In the genomic region with DNA sequence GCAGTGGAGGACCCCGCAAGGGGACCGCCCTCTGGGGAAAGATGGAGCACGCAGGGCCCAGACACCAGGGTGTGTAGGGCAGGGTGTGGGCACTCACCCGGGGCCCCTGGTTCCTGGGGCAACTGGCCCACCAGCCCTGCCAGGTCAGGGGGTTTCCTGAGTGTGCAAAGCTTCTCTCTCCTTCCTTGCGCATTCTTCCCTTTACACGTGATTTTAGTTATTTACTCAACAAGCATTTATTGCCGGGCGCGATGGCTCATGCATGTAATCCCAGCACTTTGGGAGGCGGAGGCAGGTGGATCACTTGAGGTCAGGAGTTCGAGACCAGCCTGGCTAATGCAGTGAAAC, we compare ENCODE assay signal across 2 cellular contexts.
A peak's percentile ranks its signal among the peaks of the same experiment; 100 is the strongest.
TF ChIP-seq lines count a peak whose summit lies in the region.

No MANE protein-coding gene starts in this region.

TF ChIP-seq in HCT116, 20 proteins besides CTCF, POLR2A, EP300 and RAD21:
- TF ChIP-seq ELF1 (IDR thresholded peaks at IDR 0.05; ENCODE audit: borderline replicate concordance, low read depth) (no peak), CBX3 (IDR thresholded peaks at IDR 0.05; ENCODE audit: low read depth) (no peak), FOSL1 (IDR thresholded peaks at IDR 0.05; ENCODE audit: low read depth) (no peak), POLR2AphosphoS5 (IDR thresholded peaks at IDR 0.05; ENCODE audit: low read depth, low read length) (no peak), EZH2 (IDR thresholded peaks at IDR 0.05) (no peak), ZNF274 (IDR thresholded peaks at IDR 0.05; ENCODE audit: low read depth, low read length) (no peak), JUND (IDR thresholded peaks at IDR 0.05) (no peak), SIN3A (IDR thresholded peaks at IDR 0.05; ENCODE audit: low read depth) (no peak), SRF (IDR thresholded peaks at IDR 0.05; ENCODE audit: low read depth) (no peak), EGR1 (IDR thresholded peaks at IDR 0.05; ENCODE audit: low read depth) (no peak), ZFX (IDR thresholded peaks at IDR 0.05) (no peak), EZH2phosphoT487 (IDR thresholded peaks at IDR 0.05; ENCODE audit: borderline replicate concordance) (no peak), YY1 (IDR thresholded peaks at IDR 0.05; ENCODE audit: extremely low read depth, insufficient replicate concordance, low read depth, low read length) (no peak)
- TF ChIP-seq, protein P1, sequence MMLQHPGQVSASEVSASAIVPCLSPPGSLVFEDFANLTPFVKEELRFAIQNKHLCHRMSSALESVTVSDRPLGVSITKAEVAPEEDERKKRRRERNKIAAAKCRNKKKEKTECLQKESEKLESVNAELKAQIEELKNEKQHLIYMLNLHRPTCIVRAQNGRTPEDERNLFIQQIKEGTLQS (IDR thresholded peaks at IDR 0.05): no peak
- TF ChIP-seq, protein P2, sequence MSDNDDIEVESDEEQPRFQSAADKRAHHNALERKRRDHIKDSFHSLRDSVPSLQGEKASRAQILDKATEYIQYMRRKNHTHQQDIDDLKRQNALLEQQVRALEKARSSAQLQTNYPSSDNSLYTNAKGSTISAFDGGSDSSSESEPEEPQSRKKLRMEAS (IDR thresholded peaks at IDR 0.05): no peak
- TF ChIP-seq, protein P3, sequence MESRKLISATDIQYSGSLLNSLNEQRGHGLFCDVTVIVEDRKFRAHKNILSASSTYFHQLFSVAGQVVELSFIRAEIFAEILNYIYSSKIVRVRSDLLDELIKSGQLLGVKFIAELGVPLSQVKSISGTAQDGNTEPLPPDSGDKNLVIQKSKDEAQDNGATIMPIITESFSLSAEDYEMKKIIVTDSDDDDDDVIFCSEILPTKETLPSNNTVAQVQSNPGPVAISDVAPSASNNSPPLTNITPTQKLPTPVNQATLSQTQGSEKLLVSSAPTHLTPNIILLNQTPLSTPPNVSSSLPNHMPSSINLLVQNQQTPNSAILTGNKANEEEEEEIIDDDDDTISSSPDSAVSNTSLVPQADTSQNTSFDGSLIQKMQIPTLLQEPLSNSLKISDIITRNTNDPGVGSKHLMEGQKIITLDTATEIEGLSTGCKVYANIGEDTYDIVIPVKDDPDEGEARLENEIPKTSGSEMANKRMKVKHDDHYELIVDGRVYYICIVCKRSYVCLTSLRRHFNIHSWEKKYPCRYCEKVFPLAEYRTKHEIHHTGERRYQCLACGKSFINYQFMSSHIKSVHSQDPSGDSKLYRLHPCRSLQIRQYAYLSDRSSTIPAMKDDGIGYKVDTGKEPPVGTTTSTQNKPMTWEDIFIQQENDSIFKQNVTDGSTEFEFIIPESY (IDR thresholded peaks at IDR 0.05; ENCODE audit: extremely low read depth, insufficient replicate concordance, low read length): no peak

TF ChIP-seq in GM12878, 131 proteins besides CTCF, POLR2A, EP300 and RAD21:
- TF ChIP-seq ZNF207 (IDR thresholded peaks at IDR 0.05; ENCODE audit: borderline replicate concordance): no peak
- TF ChIP-seq YY1 (IDR thresholded peaks at IDR 0.05; ENCODE audit: low read depth, low read length): no peak
- no peak for TF ChIP-seq RUNX3 (IDR thresholded peaks at IDR 0.05; ENCODE audit: low read length)
- TF ChIP-seq, protein P4, sequence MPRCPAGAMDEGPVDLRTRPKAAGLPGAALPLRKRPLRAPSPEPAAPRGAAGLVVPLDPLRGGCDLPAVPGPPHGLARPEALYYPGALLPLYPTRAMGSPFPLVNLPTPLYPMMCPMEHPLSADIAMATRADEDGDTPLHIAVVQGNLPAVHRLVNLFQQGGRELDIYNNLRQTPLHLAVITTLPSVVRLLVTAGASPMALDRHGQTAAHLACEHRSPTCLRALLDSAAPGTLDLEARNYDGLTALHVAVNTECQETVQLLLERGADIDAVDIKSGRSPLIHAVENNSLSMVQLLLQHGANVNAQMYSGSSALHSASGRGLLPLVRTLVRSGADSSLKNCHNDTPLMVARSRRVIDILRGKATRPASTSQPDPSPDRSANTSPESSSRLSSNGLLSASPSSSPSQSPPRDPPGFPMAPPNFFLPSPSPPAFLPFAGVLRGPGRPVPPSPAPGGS (IDR thresholded peaks at IDR 0.05; ENCODE audit: borderline replicate concordance, insufficient read depth, low read depth, low read length, poor library complexity, severe bottlenecking): peak; percentile 46
- TF ChIP-seq, protein P5, sequence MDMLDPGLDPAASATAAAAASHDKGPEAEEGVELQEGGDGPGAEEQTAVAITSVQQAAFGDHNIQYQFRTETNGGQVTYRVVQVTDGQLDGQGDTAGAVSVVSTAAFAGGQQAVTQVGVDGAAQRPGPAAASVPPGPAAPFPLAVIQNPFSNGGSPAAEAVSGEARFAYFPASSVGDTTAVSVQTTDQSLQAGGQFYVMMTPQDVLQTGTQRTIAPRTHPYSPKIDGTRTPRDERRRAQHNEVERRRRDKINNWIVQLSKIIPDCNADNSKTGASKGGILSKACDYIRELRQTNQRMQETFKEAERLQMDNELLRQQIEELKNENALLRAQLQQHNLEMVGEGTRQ (IDR thresholded peaks at IDR 0.05; ENCODE audit: borderline replicate concordance, low read depth, low read length): no peak
- TF ChIP-seq, protein P6, sequence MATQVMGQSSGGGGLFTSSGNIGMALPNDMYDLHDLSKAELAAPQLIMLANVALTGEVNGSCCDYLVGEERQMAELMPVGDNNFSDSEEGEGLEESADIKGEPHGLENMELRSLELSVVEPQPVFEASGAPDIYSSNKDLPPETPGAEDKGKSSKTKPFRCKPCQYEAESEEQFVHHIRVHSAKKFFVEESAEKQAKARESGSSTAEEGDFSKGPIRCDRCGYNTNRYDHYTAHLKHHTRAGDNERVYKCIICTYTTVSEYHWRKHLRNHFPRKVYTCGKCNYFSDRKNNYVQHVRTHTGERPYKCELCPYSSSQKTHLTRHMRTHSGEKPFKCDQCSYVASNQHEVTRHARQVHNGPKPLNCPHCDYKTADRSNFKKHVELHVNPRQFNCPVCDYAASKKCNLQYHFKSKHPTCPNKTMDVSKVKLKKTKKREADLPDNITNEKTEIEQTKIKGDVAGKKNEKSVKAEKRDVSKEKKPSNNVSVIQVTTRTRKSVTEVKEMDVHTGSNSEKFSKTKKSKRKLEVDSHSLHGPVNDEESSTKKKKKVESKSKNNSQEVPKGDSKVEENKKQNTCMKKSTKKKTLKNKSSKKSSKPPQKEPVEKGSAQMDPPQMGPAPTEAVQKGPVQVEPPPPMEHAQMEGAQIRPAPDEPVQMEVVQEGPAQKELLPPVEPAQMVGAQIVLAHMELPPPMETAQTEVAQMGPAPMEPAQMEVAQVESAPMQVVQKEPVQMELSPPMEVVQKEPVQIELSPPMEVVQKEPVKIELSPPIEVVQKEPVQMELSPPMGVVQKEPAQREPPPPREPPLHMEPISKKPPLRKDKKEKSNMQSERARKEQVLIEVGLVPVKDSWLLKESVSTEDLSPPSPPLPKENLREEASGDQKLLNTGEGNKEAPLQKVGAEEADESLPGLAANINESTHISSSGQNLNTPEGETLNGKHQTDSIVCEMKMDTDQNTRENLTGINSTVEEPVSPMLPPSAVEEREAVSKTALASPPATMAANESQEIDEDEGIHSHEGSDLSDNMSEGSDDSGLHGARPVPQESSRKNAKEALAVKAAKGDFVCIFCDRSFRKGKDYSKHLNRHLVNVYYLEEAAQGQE (IDR thresholded peaks at IDR 0.05; ENCODE audit: low read depth, low read length): no peak
TF ChIP-seq in GM12878: peak in this region for 1.
